In genomic region chr3:113695818-113696645, GRCh38 we compare ENCODE assay signal across 8 cellular contexts. TPM values are rescaled to one million over a fixed set of nuclear protein-coding genes. Genes with fewer than 3 reads are reported as not detected.
DNase-seq lines count a peak whose midpoint lies in the region; ATAC-seq and TF ChIP-seq lines count a peak whose summit lies in the region.

USF3 (minus strand) TSS chr3:113696642; CDS start chr3:113674878, 21,764 bp downstream.

- no peaks in the 10 kb centered on the region for H3K9me3 Mint-ChIP-seq in activated CD4-positive, alpha-beta T cell treated with anti-CD3 and anti-CD28 coated beads, Interleukin-2, amount 10 ng/mL, durations not matched to agents 7 days and 5 days

- DNase-seq in ACHN (peak; percentile 59), NCI-H226 (peak; percentile 20), dedifferentiated amniotic fluid mesenchymal stem cell (ENCODE audit: extremely low spot score) (peak; percentile 42), lower leg skin (ENCODE audit: low spot score in 2 of 2) (peak; percentile 64 to 94)
- peak; percentile 85 for DNase-seq in activated CD4-positive, alpha-beta T cell treated with anti-CD3 and anti-CD28 coated beads, Interleukin-2, amount 10 ng/mL, durations not matched to agents 7 days and 5 days
- peak; percentile 61 to 71 (median 65) for DNase-seq in stimulated activated CD4-positive, alpha-beta T cell treated with anti-CD3 and anti-CD28 coated beads, TNF-alpha, amount 100 ng/mL, for 1 hour (ENCODE audit: low read depth in 3 of 3, low spot score in 1 of 3)

- H3K4me3 Mint-ChIP-seq in activated CD4-positive, alpha-beta T cell treated with anti-CD3 and anti-CD28 coated beads, Interleukin-2, amount 10 ng/mL, durations not matched to agents 7 days and 5 days, result peak within 1 kb of the TSS; percentile 99

- peak; percentile 66 for ATAC-seq in HG03045 (IDR thresholded peaks at IDR 0.05; ENCODE audit: unreplicated experiment)

- H3K27me3 Mint-ChIP-seq in activated CD4-positive, alpha-beta T cell treated with anti-CD3 and anti-CD28 coated beads, Interleukin-2, amount 10 ng/mL, durations not matched to agents 7 days and 5 days, result no peaks in the 10 kb centered on the region

- peaks cover 1% of the 10 kb centered on the region for H3K36me3 Mint-ChIP-seq in activated CD4-positive, alpha-beta T cell treated with anti-CD3 and anti-CD28 coated beads, Interleukin-2, amount 10 ng/mL, durations not matched to agents 7 days and 5 days (ENCODE audit: low read depth)

- no peak for TF ChIP-seq CTCF in lower leg skin (IDR thresholded peaks at IDR 0.05)

- H3K4me3 ChIP-seq in lower leg skin (ENCODE audit: low read depth, poor library complexity, severe bottlenecking), result peak within 1 kb of the TSS; percentile 93

- intact Hi-C loops in lower leg skin (cut with DNase I; ENCODE audit: low total_unique reads), result no loop called here

- peak within 1 kb of the TSS; percentile 99 for H3K27ac Mint-ChIP-seq in activated CD4-positive, alpha-beta T cell treated with anti-CD3 and anti-CD28 coated beads, Interleukin-2, amount 10 ng/mL, durations not matched to agents 7 days and 5 days

- CTCF ChIA-PET in activated CD4-positive, alpha-beta T cell treated with anti-CD3 and anti-CD28 coated beads, Interleukin-2, amount 10 ng/mL, durations not matched to agents 7 days and 5 days (lab: Charles Lee), result interaction anchor here (0.5 kb wide), 1 partner anchor 89 kb away, joined by 3 read pairs; no protein-coding TSS in a partner anchor

- POLR2A ChIA-PET in activated CD4-positive, alpha-beta T cell treated with anti-CD3 and anti-CD28 coated beads, Interleukin-2, amount 10 ng/mL, durations not matched to agents 7 days and 5 days (lab: Charles Lee), result interaction anchor here (1.0 kb wide), 1 partner anchor 33 kb away, joined by 3 read pairs; no protein-coding TSS in a partner anchor

- H3K4me1 Mint-ChIP-seq in activated CD4-positive, alpha-beta T cell treated with anti-CD3 and anti-CD28 coated beads, Interleukin-2, amount 10 ng/mL, durations not matched to agents 7 days and 5 days, result peaks cover 23% of the 10 kb centered on the region

- in situ Hi-C loops in ACHN (cut with HindIII; ENCODE audit: low pct_ligation_motif_present, low pct_unique_long_range_greater_than_20kb, low sequenced_read_pairs), result no loop called here

- 0% methylated on average over 12 to 44 of the region's 75 CpGs for WGBS in lower leg skin, 2 donors

- TF ChIP-seq POLR2A in GM18526 (IDR thresholded peaks at IDR 0.05; ENCODE audit: extremely low read depth, insufficient read length) (peak; percentile 69), lower leg skin (IDR thresholded peaks at IDR 0.05) (no peak)

RNA-seq across cellular contexts. Expression of gene USF3, which starts in this region (rescaled TPM):
- 10 to 100 TPM; 18.3 to 20.4 TPM for total RNA-seq in activated CD4-positive, alpha-beta T cell treated with anti-CD3 and anti-CD28 coated beads, Interleukin-2, amount 10 ng/mL, durations not matched to agents 7 days and 5 days
- total RNA-seq in lower leg skin, result 10 to 100 TPM; 21.8 to 26.6 (median 24.1) TPM

Comparison
In these comparisons a context has a peak if more than half of its experiments do, and no peak if none do; other contexts are left out.
1. Peak in every context shown above with its lines: DNase-seq, ATAC-seq and H3K4me3 ChIP-seq.
2. DNase-seq: peak in every context shown above with its lines; median percentile 85 in activated CD4-positive, alpha-beta T cell treated with anti-CD3 and anti-CD28 coated beads, Interleukin-2, amount 10 ng/mL, durations not matched to agents 7 days and 5 days; 79 in lower leg skin; 65 in stimulated activated CD4-positive, alpha-beta T cell treated with anti-CD3 and anti-CD28 coated beads, TNF-alpha, amount 100 ng/mL, for 1 hour; 59 in ACHN; 42 in dedifferentiated amniotic fluid mesenchymal stem cell; 20 in NCI-H226.